Comparison of ENCODE assay signal across 11 cellular contexts in the genomic region with DNA sequence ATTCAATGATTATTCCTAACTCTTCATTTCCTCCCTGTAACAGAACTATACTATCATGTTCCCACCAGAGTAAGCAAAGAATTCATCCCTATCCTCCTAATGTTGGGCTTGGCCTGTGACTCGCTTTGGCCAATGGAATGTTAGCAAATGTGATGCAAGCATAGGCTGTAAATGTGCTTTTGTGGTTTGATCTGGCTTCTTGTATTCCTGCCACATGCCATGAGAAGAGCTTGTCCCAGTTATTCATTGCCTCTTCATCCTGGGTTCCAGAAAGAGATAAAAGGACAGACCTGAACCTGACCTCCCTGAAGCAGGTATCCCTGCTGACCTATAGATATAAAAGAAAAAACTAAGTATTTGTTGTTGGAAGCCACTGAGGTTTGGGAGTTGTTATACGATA. TPM values are rescaled to one million over a fixed set of nuclear protein-coding genes. Genes with fewer than 3 reads are reported as not detected.
DNase-seq lines count a peak whose midpoint lies in the region; ATAC-seq, FAIRE-seq and TF ChIP-seq lines count a peak whose summit lies in the region.
"Had no signal": no experiment of that assay in that cellular context is flagged by ENCODE, and none has a peak within 500 bp of the region (broad histone marks: within the 10 kb centered on the region; RNA-seq: fewer than 3 reads in every experiment).

No MANE protein-coding gene starts in this region.

- H3K9me3 ChIP-seq in H1 (ENCODE audit: insufficient read depth in 2 of 2, low read depth in 1 of 2, low read length in 1 of 2) (no peaks in the 10 kb centered on the region), osteoblast (ENCODE audit: low read depth, low read length) (no peaks in the 10 kb centered on the region)

- peaks cover 55% of the 10 kb centered on the region for H3K36me3 Mint-ChIP-seq in activated CD4-positive, alpha-beta T cell treated with anti-CD3 and anti-CD28 coated beads, Interleukin-2, amount 10 ng/mL, durations not matched to agents 24 days and 14 days (ENCODE audit: low read depth)

- no peaks in the 10 kb centered on the region for H3K36me3 ChIP-seq in H1 (ENCODE audit: control insufficient read depth in 2 of 4, insufficient read depth in 4 of 4, low read length in 3 of 4)
- no peaks in the 10 kb centered on the region for H3K36me3 ChIP-seq in osteoblast (ENCODE audit: insufficient read depth, low read length)

- no peak for TF ChIP-seq EP300 in H1 (IDR thresholded peaks at IDR 0.05; ENCODE audit: borderline replicate concordance in 1 of 2, low read depth in 2 of 2, low read length in 2 of 2)

- H3K4me3 ChIP-seq in H1 (ENCODE audit: extremely low read depth in 1 of 4, insufficient read depth in 2 of 4, low read depth in 3 of 4, low read length in 4 of 4) (no peak overlapping the region), osteoblast (ENCODE audit: insufficient read depth, low read length) (no peak overlapping the region)

- TF ChIP-seq CTCF in H1 (IDR thresholded peaks at IDR 0.05; ENCODE audit: control extremely low read depth in 1 of 3, insufficient read depth in 1 of 3, low read depth in 1 of 3, low read length in 3 of 3) (no peak), osteoblast (IDR thresholded peaks at IDR 0.05; ENCODE audit: extremely low read depth, low read depth, low read length) (no peak)

- TF ChIP-seq POLR2A in H1 (IDR thresholded peaks at IDR 0.05; ENCODE audit: control extremely low read depth in 1 of 2, low read depth in 2 of 2, low read length in 2 of 2): no peak

- no peaks in the 10 kb centered on the region for H4K20me1 ChIP-seq in H1 (replicated peaks in 1 of 2; ENCODE audit: control insufficient read depth in 1 of 2, insufficient read depth in 2 of 2, low read length in 2 of 2)
- H4K20me1 ChIP-seq in osteoblast (ENCODE audit: insufficient read depth, low read length): no peaks in the 10 kb centered on the region

- H3K27me3 Mint-ChIP-seq in activated CD4-positive, alpha-beta T cell treated with anti-CD3 and anti-CD28 coated beads, Interleukin-2, amount 10 ng/mL, durations not matched to agents 24 days and 14 days: no peaks in the 10 kb centered on the region

- H3K27ac ChIP-seq in H1 (ENCODE audit: low read depth, low read length) (no peak overlapping the region), osteoblast (ENCODE audit: low read depth, low read length) (no peak overlapping the region)

- H3K23me2 ChIP-seq in H1 (ENCODE audit: low read depth, low read length): no peaks in the 10 kb centered on the region

- no peak overlapping the region for H2BK5ac ChIP-seq in H1 (ENCODE audit: low read depth, low read length)

- ATAC-seq in GM18502 (IDR thresholded peaks at IDR 0.05; ENCODE audit: poor library complexity, unreplicated experiment): no peak

- no peaks in the 10 kb centered on the region; a peak in 2 of 7 replicates for H3K27me3 ChIP-seq in H1 (replicated peaks in 1 of 4; ENCODE audit: control insufficient read depth in 3 of 4, extremely low read depth in 1 of 4, insufficient read depth in 3 of 4, low read length in 3 of 4)
- H3K27me3 ChIP-seq in osteoblast (ENCODE audit: insufficient read depth, low read length): no peaks in the 10 kb centered on the region

- H4K8ac ChIP-seq in H1 (ENCODE audit: extremely low read depth, insufficient read depth, low read length): no peak overlapping the region

- H3K56ac ChIP-seq in H1 (replicated peaks; ENCODE audit: insufficient read length, low read depth, low read length): no peak overlapping the region

- no peak overlapping the region for H2BK12ac ChIP-seq in H1 (ENCODE audit: low read depth, low read length)

- H4K5ac ChIP-seq in H1 (ENCODE audit: insufficient read length, low read depth, low read length): no peak overlapping the region

- no peak overlapping the region for H2AK5ac ChIP-seq in H1 (ENCODE audit: low read depth, low read length)

- no peak overlapping the region for H3K4ac ChIP-seq in H1 (replicated peaks; ENCODE audit: insufficient read length, low read depth, low read length)

- no peak overlapping the region for H3K9ac ChIP-seq in H1 (replicated peaks in 1 of 4; ENCODE audit: extremely low read depth in 1 of 4, low read depth in 3 of 4, low read length in 3 of 4)

- no peak for TF ChIP-seq RAD21 in H1 (IDR thresholded peaks at IDR 0.05 in 1 of 2, conservative IDR thresholded peaks at IDR 0.05 in 1 of 2; ENCODE audit: low read depth in 2 of 2, low read length in 2 of 2)

- POLR2A ChIA-PET in H1 (lab: Charles Lee; ENCODE audit: partially characterized antibody): no interaction called here

- H2BK120ac ChIP-seq in H1 (replicated peaks; ENCODE audit: low read depth, low read length): no peak overlapping the region

- H3K14ac ChIP-seq in H1 (ENCODE audit: insufficient read length): no peak overlapping the region

- no peak overlapping the region for H4K91ac ChIP-seq in H1 (replicated peaks; ENCODE audit: insufficient read length, low read length)

- H3K9me3 Mint-ChIP-seq in activated CD4-positive, alpha-beta T cell treated with anti-CD3 and anti-CD28 coated beads, Interleukin-2, amount 10 ng/mL, durations not matched to agents 24 days and 14 days: peaks cover 5% of the 10 kb centered on the region
- H3K9me3 Mint-ChIP-seq: neural crest cell had no signal

- intact Hi-C loops in activated CD4-positive, alpha-beta T cell treated with anti-CD3 and anti-CD28 coated beads, Interleukin-2, amount 10 ng/mL, durations not matched to agents 24 days and 14 days (cut with micrococcal nuclease): loop anchor here (10.0 kb wide), 3 partner anchors 305 to 1045 kb away; a partner anchor contains a TSS

- no peak overlapping the region for H2BK20ac ChIP-seq in H1 (ENCODE audit: low read length)

- H3K4me2 ChIP-seq in H1 (ENCODE audit: insufficient read depth in 1 of 2, low read depth in 2 of 2, low read length in 2 of 2) (no peak overlapping the region), osteoblast (ENCODE audit: insufficient read depth, low read length) (no peak overlapping the region)

- H2AFZ ChIP-seq in H1 (ENCODE audit: low read length) (peak overlapping the region; percentile 16; the same call in 1 of the 2 replicates), osteoblast (ENCODE audit: low read length) (no peak overlapping the region)

- H3K79me2 ChIP-seq in H1 (ENCODE audit: control insufficient read depth in 1 of 2, insufficient read depth in 2 of 2, low read length in 2 of 2) (no peaks in the 10 kb centered on the region), osteoblast (ENCODE audit: insufficient read depth, low read length) (no peaks in the 10 kb centered on the region)

- H3K18ac ChIP-seq in H1 (ENCODE audit: extremely low read depth, low read length): no peak overlapping the region

- H3K79me1 ChIP-seq in H1 (ENCODE audit: low read depth, low read length): no peaks in the 10 kb centered on the region; the same call in 1 of the 2 replicates

- no peak overlapping the region for H3K27ac Mint-ChIP-seq in activated CD4-positive, alpha-beta T cell treated with anti-CD3 and anti-CD28 coated beads, Interleukin-2, amount 10 ng/mL, durations not matched to agents 24 days and 14 days

- 68% methylated on average over 2 of the region's 2 CpGs; no CpG with 5 or more reads in 1 of the 2 experiments for WGBS in H1 (ENCODE audit: extremely low coverage in 1 of 2, insufficient coverage in 1 of 2, insufficient read length in 1 of 2, insufficient replicate concordance in 2 of 2, low coverage in 1 of 2, low lambda C conversion rate in 2 of 2, missing lambda C conversion rate in 1 of 2), 2 experiments

- no peak overlapping the region for H3K23ac ChIP-seq in H1 (ENCODE audit: insufficient read length)

- FAIRE-seq in H1 (lab: Jason Lieb, UNC): no peak
- FAIRE-seq: G401.6 had no signal

- H3K4me1 ChIP-seq in H1 (replicated peaks in 1 of 4; ENCODE audit: control insufficient read depth in 3 of 4, insufficient read depth in 4 of 4, low read length in 3 of 4): peaks cover 0 to 4% (median 0%) of the 10 kb centered on the region in 4 experiments; a peak in 1 of 7 replicates
- H3K4me1 ChIP-seq in osteoblast (ENCODE audit: insufficient read depth, low read length): peaks cover 8% of the 10 kb centered on the region

- DNase-seq in ELR (ENCODE audit: low read depth) (peak; percentile 65), NCI-H226 (peak; percentile 83), H1 (ENCODE audit: low read depth in 1 of 2, low spot score in 2 of 2) (no peak), osteoblast (ENCODE audit: insufficient read length, low spot score, missing footprints) (peak; percentile 81), HuH-7 (ENCODE audit: low spot score) (no peak)
- no peak for DNase-seq in effector CD8-positive, alpha-beta T cell (lab: John Stamatoyannopoulos, UW)
- no peak for DNase-seq in activated CD4-positive, alpha-beta T cell treated with anti-CD3 and anti-CD28 coated beads, Interleukin-2, amount 10 ng/mL, durations not matched to agents 24 days and 14 days
- DNase-seq: NCI-H2107 had no signal

- CTCF ChIA-PET in H1 (lab: Charles Lee; ENCODE audit: partially characterized antibody): no interaction called here

- H2BK15ac ChIP-seq in H1 (ENCODE audit: low read length): no peak overlapping the region

- H3K4me1 Mint-ChIP-seq in activated CD4-positive, alpha-beta T cell treated with anti-CD3 and anti-CD28 coated beads, Interleukin-2, amount 10 ng/mL, durations not matched to agents 24 days and 14 days: peaks cover 69% of the 10 kb centered on the region

- H3K4me3 Mint-ChIP-seq in activated CD4-positive, alpha-beta T cell treated with anti-CD3 and anti-CD28 coated beads, Interleukin-2, amount 10 ng/mL, durations not matched to agents 24 days and 14 days: no peak overlapping the region
- H3K4me3 Mint-ChIP-seq: neural crest cell had no signal

TF ChIP-seq in H1, 55 proteins besides CTCF, POLR2A, EP300 and RAD21:
- TF ChIP-seq BRCA1 (IDR thresholded peaks at IDR 0.05; ENCODE audit: low read depth, low read length): no peak
- TF ChIP-seq CEBPB (IDR thresholded peaks at IDR 0.05; ENCODE audit: low read depth, low read length): peak; percentile 54; the same call in 1 of the 2 replicates

RNA-seq across cellular contexts. Expression of a gene that starts 51.0 kb away (rescaled TPM):
- 9.1 TPM in 2 replicates for total RNA-seq in H1 (2021; fragmentation: NEBNext Ultra II Directional; extraction: Animal tissue kit (Norgen Biotek cat#: 25700))
- 1.1 and 1.3 TPM in 2 replicates for polyA plus RNA-seq in H1 (2011; rRNA removed)
- polyA plus RNA-seq in H1 (2011; cell fraction: cytosol; rRNA removed): 2.4 TPM
- 2.9 TPM for polyA plus RNA-seq in H1 (2011; cell fraction: nucleus; rRNA removed)
- polyA plus RNA-seq in H1 (2012, experiment 1 of 2): 2.4 to 3.3 TPM (median 2.7 TPM) in 4 replicates
- polyA plus RNA-seq in H1 (2012, experiment 2 of 2): 0.09 TPM
- polyA plus RNA-seq in H1 (2013, experiment 1 of 2): 12.3 TPM
- 11.8 TPM for polyA plus RNA-seq in H1 (2013, experiment 2 of 2)
- polyA minus RNA-seq in H1 (2011; rRNA and poly(A)+ RNA removed): 2.9 and 4.1 TPM in 2 replicates
- polyA minus RNA-seq in H1 (2011; cell fraction: cytosol; rRNA and poly(A)+ RNA removed): 2.5 TPM
- 11.5 TPM for polyA minus RNA-seq in H1 (2011; cell fraction: nucleus; rRNA and poly(A)+ RNA removed)
- 19.4 and 19.9 TPM in 2 replicates for total RNA-seq in osteoblast
- 13.9 and 14.3 TPM in 2 replicates for total RNA-seq in activated CD4-positive, alpha-beta T cell treated with anti-CD3 and anti-CD28 coated beads, Interleukin-2, amount 10 ng/mL, durations not matched to agents 24 days and 14 days

Comparison
In these comparisons a context has a peak if more than half of its experiments do, and no peak if none do; other contexts are left out.
1. DNase-seq: peak in ELR (single experiment), NCI-H226 (single experiment) and osteoblast (single experiment); none in H1 (0 of 2), effector CD8-positive, alpha-beta T cell (single experiment), activated CD4-positive, alpha-beta T cell treated with anti-CD3 and anti-CD28 coated beads, Interleukin-2, amount 10 ng/mL, durations not matched to agents 24 days and 14 days (single experiment) and HuH-7 (single experiment).